ENCODE assay signal across 7 cellular contexts in genomic region chr7:106071999-106072714, GRCh38. TPM values are rescaled to one million over a fixed set of nuclear protein-coding genes. Genes with fewer than 3 reads are reported as not detected.
DNase-seq lines count a peak whose midpoint lies in the region; ATAC-seq and TF ChIP-seq lines count a peak whose summit lies in the region.

No MANE protein-coding gene starts in this region.

- no peaks in the 10 kb centered on the region for H3K9me3 Mint-ChIP-seq in activated CD4-positive, alpha-beta memory T cell treated with anti-CD3 and anti-CD28 coated beads, Interleukin-2, amount 10 ng/mL, durations not matched to agents 7 days and 5 days

- H3K27ac ChIP-seq in right lobe of liver = peak overlapping the region; percentile 10 to 40 (median 20)
- H3K27ac ChIP-seq in neuronal stem cell (replicated peaks; ENCODE audit: low read length) = no peak overlapping the region

- TF ChIP-seq POLR2A in right lobe of liver (IDR thresholded peaks at IDR 0.05) = no peak

- peaks cover 44% of the 10 kb centered on the region for H3K4me1 Mint-ChIP-seq in activated CD4-positive, alpha-beta memory T cell treated with anti-CD3 and anti-CD28 coated beads, Interleukin-2, amount 10 ng/mL, durations not matched to agents 7 days and 5 days

- H3K36me3 ChIP-seq in right lobe of liver = no peaks in the 10 kb centered on the region
- no peaks in the 10 kb centered on the region for H3K36me3 ChIP-seq in neuronal stem cell (replicated peaks in 1 of 2; ENCODE audit: control insufficient read depth in 2 of 2, insufficient read depth in 2 of 2, low read length in 2 of 2)

- peak overlapping the region; percentile 96 for H3K27ac Mint-ChIP-seq in activated CD4-positive, alpha-beta memory T cell treated with anti-CD3 and anti-CD28 coated beads, Interleukin-2, amount 10 ng/mL, durations not matched to agents 7 days and 5 days

- no peak overlapping the region for H2AFZ ChIP-seq in neuronal stem cell (ENCODE audit: low read length)

- no peak overlapping the region for H4K91ac ChIP-seq in neuronal stem cell (ENCODE audit: low read depth, low read length, poor library complexity)

- H3K79me1 ChIP-seq in neuronal stem cell (ENCODE audit: low read depth, low read length) = no peaks in the 10 kb centered on the region

- H3K27me3 ChIP-seq in right lobe of liver (no peaks in the 10 kb centered on the region), neuronal stem cell (ENCODE audit: control insufficient read depth in 3 of 3, insufficient read depth in 3 of 3, low read depth in 1 of 3, low read length in 3 of 3) (peaks cover 0 to 7% (median 0%) of the 10 kb centered on the region in 3 experiments)

- no peak overlapping the region for H3K18ac ChIP-seq in neuronal stem cell (ENCODE audit: low read length)

- H2BK15ac ChIP-seq in neuronal stem cell (ENCODE audit: low read length) = no peak overlapping the region

- H2AK5ac ChIP-seq in neuronal stem cell (ENCODE audit: low read depth, low read length) = no peak overlapping the region

- H3K4me3 ChIP-seq in right lobe of liver (no peak overlapping the region), neuronal stem cell (ENCODE audit: low read length in 2 of 2) (no peak overlapping the region)

- no peak overlapping the region for H2BK12ac ChIP-seq in neuronal stem cell (ENCODE audit: low read length)

- H2BK5ac ChIP-seq in neuronal stem cell (ENCODE audit: low read length) = no peak overlapping the region

- H3K14ac ChIP-seq in neuronal stem cell (ENCODE audit: low read length) = no peak overlapping the region

- peaks cover 2% of the 10 kb centered on the region for H3K36me3 Mint-ChIP-seq in activated CD4-positive, alpha-beta memory T cell treated with anti-CD3 and anti-CD28 coated beads, Interleukin-2, amount 10 ng/mL, durations not matched to agents 7 days and 5 days (ENCODE audit: low read depth)

- H3K9me3 ChIP-seq in right lobe of liver = no peaks in the 10 kb centered on the region
- H3K9me3 ChIP-seq in neuronal stem cell (replicated peaks in 1 of 2; ENCODE audit: control insufficient read depth in 2 of 2, insufficient read depth in 1 of 2, low read depth in 1 of 2, low read length in 2 of 2) = no peaks in the 10 kb centered on the region

- no peak overlapping the region for H3K23ac ChIP-seq in neuronal stem cell (ENCODE audit: low read depth, low read length, poor library complexity)

- H4K8ac ChIP-seq in neuronal stem cell (ENCODE audit: low read depth, low read length) = no peak overlapping the region

- H3K4me1 ChIP-seq in right lobe of liver = peaks cover 0 to 12% (median 3%) of the 10 kb centered on the region in 4 donors
- peaks cover 0 to 6% of the 10 kb centered on the region in 2 donors for H3K4me1 ChIP-seq in neuronal stem cell (ENCODE audit: control insufficient read depth in 2 of 2, insufficient read depth in 1 of 2, low read depth in 1 of 2, low read length in 2 of 2)

- POLR2A ChIA-PET in activated CD4-positive, alpha-beta memory T cell treated with anti-CD3 and anti-CD28 coated beads, Interleukin-2, amount 10 ng/mL, durations not matched to agents 7 days and 5 days (lab: Charles Lee) = interaction anchor here (0.5 to 5.5 kb wide), 22 partner anchors 8 to 541 kb away, joined by 3 to 93 read pairs (median 4); partner anchors contain the start of genes NAMPT, RINT1 and SYPL1

- peak overlapping the region; percentile 70 for H3K4me3 Mint-ChIP-seq in activated CD4-positive, alpha-beta memory T cell treated with anti-CD3 and anti-CD28 coated beads, Interleukin-2, amount 10 ng/mL, durations not matched to agents 7 days and 5 days

- no peaks in the 10 kb centered on the region for H3K27me3 Mint-ChIP-seq in activated CD4-positive, alpha-beta memory T cell treated with anti-CD3 and anti-CD28 coated beads, Interleukin-2, amount 10 ng/mL, durations not matched to agents 7 days and 5 days

- TF ChIP-seq CTCF in right lobe of liver (IDR thresholded peaks at IDR 0.05) = no peak

- CTCF ChIA-PET in activated CD4-positive, alpha-beta memory T cell treated with anti-CD3 and anti-CD28 coated beads, Interleukin-2, amount 10 ng/mL, durations not matched to agents 7 days and 5 days (lab: Charles Lee) = interaction anchor here (0.8 to 3.0 kb wide), 14 partner anchors 11 to 1154 kb away, joined by 3 to 17 read pairs (median 4); partner anchors contain the start of genes RINT1 and SYPL1

- ATAC-seq in GM19452 (IDR thresholded peaks at IDR 0.05; ENCODE audit: unreplicated experiment) (peak; percentile 8), right lobe of liver (peak; percentile 31 to 69 (median 59)), HG02884 (IDR thresholded peaks at IDR 0.05; ENCODE audit: unreplicated experiment) (no peak)

- no peak overlapping the region for H2BK120ac ChIP-seq in neuronal stem cell (ENCODE audit: low read depth, low read length)

- no peak overlapping the region for H3K4me2 ChIP-seq in neuronal stem cell (ENCODE audit: insufficient read depth, low read length, poor library complexity, severe bottlenecking)

- H3K9ac ChIP-seq in neuronal stem cell (ENCODE audit: low read depth, low read length, poor library complexity) = no peak overlapping the region

- no peak overlapping the region for H3K4ac ChIP-seq in neuronal stem cell (ENCODE audit: low read length)

- peak; percentile 86 for DNase-seq in NCI-H128 (lab: John Stamatoyannopoulos, UW; ENCODE audit: unreplicated experiment)
- no peak for DNase-seq in activated CD4-positive, alpha-beta memory T cell treated with anti-CD3 and anti-CD28 coated beads, Interleukin-2, amount 10 ng/mL, durations not matched to agents 7 days and 5 days
- peak in 1 of 3 donors; percentile 57 for DNase-seq in right lobe of liver
- no peak for DNase-seq in inferior parietal cortex (ENCODE audit: extremely low spot score)
- DNase-seq in neuronal stem cell (ENCODE audit: low spot score) = no peak

- WGBS in right lobe of liver (ENCODE audit: insufficient coverage, low coverage, low lambda C conversion rate, missing lambda C conversion rate) = 31% methylated on average over 9 of the region's 9 CpGs
- WGBS in neuronal stem cell (ENCODE audit: extremely low coverage in 2 of 2, insufficient read length in 2 of 2, insufficient replicate concordance in 1 of 2), 2 donors = no CpG with 5 or more reads among the region's 9 CpGs

- intact Hi-C loops in right lobe of liver (cut with DNase I) = no loop called here

RNA-seq across cellular contexts. Expression of gene SYPL1, which starts 40.0 kb away (rescaled TPM):
- total RNA-seq in activated CD4-positive, alpha-beta memory T cell treated with anti-CD3 and anti-CD28 coated beads, Interleukin-2, amount 10 ng/mL, durations not matched to agents 7 days and 5 days = 10 to 100 TPM; 37.5 to 38.8 TPM
- total RNA-seq in right lobe of liver = 10 to 100 TPM; 29.5 to 43.0 (median 37.1) TPM
- polyA plus RNA-seq in neuronal stem cell (2013, experiment 1 of 2) = 24.2 TPM
- 25.2 TPM for polyA plus RNA-seq in neuronal stem cell (2013, experiment 2 of 2)
